In the genomic region with DNA sequence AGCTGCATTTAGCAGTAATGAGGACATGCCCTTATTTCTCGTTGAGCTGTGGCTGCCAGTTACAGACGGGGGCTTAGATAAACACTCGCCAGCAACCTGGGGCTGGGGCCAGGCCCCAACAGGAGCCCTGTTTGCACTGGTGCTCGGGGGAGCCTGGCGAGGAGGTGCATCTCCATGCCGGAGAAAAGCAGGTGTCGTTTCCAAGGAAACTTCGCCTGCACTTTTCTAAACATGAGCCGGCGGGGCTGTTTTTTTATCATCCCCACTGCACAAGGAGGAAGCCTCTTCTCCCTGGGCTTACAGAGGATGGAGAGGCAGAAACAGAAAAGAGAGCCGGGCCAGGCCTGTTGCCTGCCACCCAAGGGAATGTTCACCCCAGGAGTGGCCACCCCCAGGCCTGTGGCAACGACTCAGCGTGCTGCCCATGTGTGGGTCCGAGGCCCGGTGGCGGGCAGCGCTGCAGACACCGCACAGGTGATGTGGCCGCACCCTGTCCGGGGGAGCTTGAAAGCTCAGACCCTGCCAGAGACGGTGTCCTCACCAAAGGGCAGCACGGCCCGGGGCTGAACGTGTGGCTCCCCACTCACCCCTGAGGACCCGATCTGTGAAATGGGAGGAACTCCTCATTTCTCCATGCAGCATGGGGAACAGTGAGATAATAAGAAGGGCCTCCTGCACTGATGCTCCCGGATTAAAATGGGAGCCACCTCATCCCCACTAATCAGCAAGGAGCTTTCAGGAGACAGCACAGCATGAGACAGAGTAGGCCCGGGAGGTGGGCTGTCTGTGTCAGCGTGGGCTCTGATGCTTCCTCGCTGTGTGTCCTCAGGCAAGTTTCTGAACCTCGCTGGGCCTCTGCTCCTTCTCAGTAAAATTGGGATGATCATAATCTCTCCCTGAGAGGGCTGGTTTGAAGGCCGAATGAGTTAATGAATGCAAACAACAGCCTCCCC, we compare ENCODE assay signal across 2 cellular contexts.
TF ChIP-seq lines count a peak whose summit lies in the region.

No MANE protein-coding gene starts in this region.

TF ChIP-seq in HepG2, 621 proteins besides CTCF, POLR2A, EP300 and RAD21:
- TF ChIP-seq ZNF768 (CRISPR knock-in tag; IDR thresholded peaks at IDR 0.05) = peak; percentile 79; the same call in 1 of the 2 replicates
- no peak for TF ChIP-seq GATA4 (IDR thresholded peaks at IDR 0.05; ENCODE audit: borderline replicate concordance, low read depth)
TF ChIP-seq in HepG2: peak in this region for 1.

TF ChIP-seq in H1, 55 proteins besides CTCF, POLR2A, EP300 and RAD21:
- no peak for TF ChIP-seq TEAD4 (IDR thresholded peaks at IDR 0.05; ENCODE audit: low read depth, low read length)
- no peak for TF ChIP-seq JUN (IDR thresholded peaks at IDR 0.05; ENCODE audit: low read depth, low read length)
- TF ChIP-seq GABPA (IDR thresholded peaks at IDR 0.05; ENCODE audit: borderline replicate concordance, insufficient read depth, low read length) = no peak
- no peak for TF ChIP-seq NANOG (IDR thresholded peaks at IDR 0.05; ENCODE audit: insufficient read depth, low read depth, low read length, poor library complexity, severe bottlenecking)
- TF ChIP-seq SIRT6 (IDR thresholded peaks at IDR 0.05; ENCODE audit: low read length) = no peak
- TF ChIP-seq CHD1 (IDR thresholded peaks at IDR 0.05; ENCODE audit: low read depth, low read length) = no peak
- no peak for TF ChIP-seq HDAC2 (IDR thresholded peaks at IDR 0.05; ENCODE audit: borderline replicate concordance in 1 of 2, low read depth in 2 of 2, low read length in 2 of 2)
- no peak for TF ChIP-seq RBBP5 (IDR thresholded peaks at IDR 0.05; ENCODE audit: borderline replicate concordance, low read depth, low read length)
- TF ChIP-seq FOSL1 (IDR thresholded peaks at IDR 0.05; ENCODE audit: insufficient read depth, low read depth, low read length) = no peak
TF ChIP-seq in H1: peak in this region for 0.
